In the genomic region with DNA sequence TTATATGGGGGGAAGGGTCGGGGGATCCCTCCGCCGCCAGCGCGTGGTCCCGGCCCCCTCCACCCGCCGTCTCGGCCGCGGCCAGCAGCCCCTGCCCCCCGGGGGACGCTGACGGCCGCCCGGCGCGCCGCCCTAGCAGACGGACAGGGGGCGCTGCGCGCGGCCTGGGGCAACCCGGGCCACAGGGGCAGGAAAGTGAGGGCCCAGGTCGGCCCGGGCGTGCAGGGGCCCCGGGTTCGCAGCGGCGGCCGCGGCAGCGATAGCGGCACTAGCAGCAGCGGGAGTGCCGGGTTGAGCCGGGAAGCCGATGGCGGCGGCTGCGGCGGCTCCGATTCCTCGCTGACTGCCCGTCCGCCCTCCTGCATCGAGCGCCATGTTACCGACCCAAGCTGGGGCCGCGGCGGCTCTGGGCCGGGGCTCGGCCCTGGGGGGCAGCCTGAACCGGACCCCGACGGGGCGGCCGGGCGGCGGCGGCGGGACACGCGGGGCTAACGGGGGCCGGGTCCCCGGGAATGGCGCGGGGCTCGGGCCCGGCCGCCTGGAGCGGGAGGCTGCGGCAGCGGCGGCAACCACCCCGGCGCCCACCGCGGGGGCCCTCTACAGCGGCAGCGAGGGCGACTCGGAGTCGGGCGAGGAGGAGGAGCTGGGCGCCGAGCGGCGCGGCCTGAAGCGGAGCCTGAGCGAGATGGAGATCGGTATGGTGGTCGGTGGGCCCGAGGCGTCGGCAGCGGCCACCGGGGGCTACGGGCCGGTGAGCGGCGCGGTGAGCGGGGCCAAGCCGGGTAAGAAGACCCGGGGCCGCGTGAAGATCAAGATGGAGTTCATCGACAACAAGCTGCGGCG, we compare ENCODE assay signal across 1 cellular context.
TF ChIP-seq lines count a peak whose summit lies in the region.

No MANE protein-coding gene starts in this region.

TF ChIP-seq in HepG2, 621 proteins besides CTCF, POLR2A, EP300 and RAD21 (continued from another document):
- TF ChIP-seq, protein P1, sequence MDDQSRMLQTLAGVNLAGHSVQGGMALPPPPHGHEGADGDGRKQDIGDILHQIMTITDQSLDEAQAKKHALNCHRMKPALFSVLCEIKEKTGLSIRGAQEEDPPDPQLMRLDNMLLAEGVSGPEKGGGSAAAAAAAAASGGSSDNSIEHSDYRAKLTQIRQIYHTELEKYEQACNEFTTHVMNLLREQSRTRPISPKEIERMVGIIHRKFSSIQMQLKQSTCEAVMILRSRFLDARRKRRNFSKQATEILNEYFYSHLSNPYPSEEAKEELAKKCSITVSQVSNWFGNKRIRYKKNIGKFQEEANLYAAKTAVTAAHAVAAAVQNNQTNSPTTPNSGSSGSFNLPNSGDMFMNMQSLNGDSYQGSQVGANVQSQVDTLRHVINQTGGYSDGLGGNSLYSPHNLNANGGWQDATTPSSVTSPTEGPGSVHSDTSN (CRISPR knock-in tag; IDR thresholded peaks at IDR 0.05; ENCODE audit: borderline replicate concordance), result 0 out of 2 replicates have a peak, but pooled peaks have one; percentile 45
- no peak for TF ChIP-seq ZNF350 (CRISPR knock-in tag; IDR thresholded peaks at IDR 0.05; ENCODE audit: borderline replicate concordance, low read depth)
- no peak for TF ChIP-seq ELF1 (CRISPR knock-in tag; IDR thresholded peaks at IDR 0.05)
- TF ChIP-seq FOXO1 (CRISPR knock-in tag; IDR thresholded peaks at IDR 0.05), result peak; percentile 68
- TF ChIP-seq XBP1 (CRISPR knock-in tag; IDR thresholded peaks at IDR 0.05), result no peak; the same call in 1 of the 2 replicates
- TF ChIP-seq TGIF2 (CRISPR knock-in tag; IDR thresholded peaks at IDR 0.05), result 0 out of 2 replicates have a peak, but pooled peaks have one; percentile 27
- TF ChIP-seq, protein P2, sequence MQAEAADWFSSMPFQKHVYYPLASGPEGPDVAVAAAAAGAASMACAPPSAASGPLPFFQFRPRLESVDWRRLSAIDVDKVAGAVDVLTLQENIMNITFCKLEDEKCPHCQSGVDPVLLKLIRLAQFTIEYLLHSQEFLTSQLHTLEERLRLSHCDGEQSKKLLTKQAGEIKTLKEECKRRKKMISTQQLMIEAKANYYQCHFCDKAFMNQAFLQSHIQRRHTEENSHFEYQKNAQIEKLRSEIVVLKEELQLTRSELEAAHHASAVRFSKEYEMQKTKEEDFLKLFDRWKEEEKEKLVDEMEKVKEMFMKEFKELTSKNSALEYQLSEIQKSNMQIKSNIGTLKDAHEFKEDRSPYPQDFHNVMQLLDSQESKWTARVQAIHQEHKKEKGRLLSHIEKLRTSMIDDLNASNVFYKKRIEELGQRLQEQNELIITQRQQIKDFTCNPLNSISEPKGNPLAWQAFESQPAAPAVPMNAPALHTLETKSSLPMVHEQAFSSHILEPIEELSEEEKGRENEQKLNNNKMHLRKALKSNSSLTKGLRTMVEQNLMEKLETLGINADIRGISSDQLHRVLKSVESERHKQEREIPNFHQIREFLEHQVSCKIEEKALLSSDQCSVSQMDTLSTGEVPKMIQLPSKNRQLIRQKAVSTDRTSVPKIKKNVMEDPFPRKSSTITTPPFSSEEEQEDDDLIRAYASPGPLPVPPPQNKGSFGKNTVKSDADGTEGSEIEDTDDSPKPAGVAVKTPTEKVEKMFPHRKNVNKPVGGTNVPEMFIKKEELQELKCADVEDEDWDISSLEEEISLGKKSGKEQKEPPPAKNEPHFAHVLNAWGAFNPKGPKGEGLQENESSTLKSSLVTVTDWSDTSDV (CRISPR knock-in tag; IDR thresholded peaks at IDR 0.05), result peak; percentile 81; the same call in 1 of the 2 replicates
